8 cellular contexts compared by ENCODE assay signal in the genomic region with DNA sequence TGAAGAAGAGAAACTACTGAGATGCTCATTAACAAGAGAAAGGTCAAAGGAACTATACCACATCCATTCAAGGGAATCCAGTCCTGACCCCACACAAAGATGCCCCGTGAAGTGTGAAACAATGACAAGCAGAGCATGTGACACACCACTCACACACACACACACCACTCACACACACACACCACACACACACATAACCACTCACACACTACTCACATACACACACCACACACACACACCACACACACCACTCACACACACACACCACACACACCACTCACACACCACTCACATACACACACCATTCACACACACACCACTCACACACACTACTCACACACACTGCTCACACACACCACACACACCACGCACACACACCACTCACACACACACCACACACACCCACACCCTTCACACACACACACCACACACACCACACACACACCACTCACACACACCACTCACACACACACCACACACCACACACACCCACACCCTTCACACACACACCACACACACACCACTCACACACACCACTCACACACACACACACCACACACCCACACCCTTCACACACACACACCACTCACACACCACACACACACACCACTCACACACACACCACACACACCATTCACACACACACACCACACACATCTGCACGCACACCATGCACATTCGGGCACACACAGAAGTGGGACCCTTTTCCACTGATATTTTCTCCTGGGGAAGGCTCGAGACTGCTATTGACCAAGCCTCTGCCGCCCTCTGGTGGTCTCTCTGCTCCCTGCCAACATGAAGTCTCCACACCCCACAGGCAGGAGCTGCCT. TPM values are rescaled to one million over a fixed set of nuclear protein-coding genes. Genes with fewer than 3 reads are reported as not detected.
DNase-seq lines count a peak whose midpoint lies in the region; ATAC-seq and TF ChIP-seq lines count a peak whose summit lies in the region.

No MANE protein-coding gene starts in this region.

- TF ChIP-seq CTCF in LNCaP clone FGC (IDR thresholded peaks at IDR 0.05; ENCODE audit: control insufficient read depth, extremely low read depth, insufficient read depth) = peak; percentile 75
- peak in 2 of 3 donors; percentile 69 to 88 for TF ChIP-seq CTCF in omental fat pad (IDR thresholded peaks at IDR 0.05)
- TF ChIP-seq CTCF in testis (IDR thresholded peaks at IDR 0.05) = peak; percentile 76 to 87 (median 77)

- intact Hi-C loops in testis (cut with DNase I; ENCODE audit: low total_unique reads) = loop anchor here (5.0 kb wide), 1 partner anchor 177 kb away; no protein-coding TSS in a partner anchor

- H3K36me3 ChIP-seq in testis (ENCODE audit: low read depth, missing control alignments) = no peaks in the 10 kb centered on the region

- peaks cover 1% of the 10 kb centered on the region for H3K4me1 ChIP-seq in testis

- TF ChIP-seq POLR2A in testis (IDR thresholded peaks at IDR 0.05) = no peak

- DNase-seq in DMS153 (lab: John Stamatoyannopoulos, UW) = peak; percentile 24
- DNase-seq in LNCaP clone FGC (ENCODE audit: low read depth) = peak; percentile 25
- DNase-seq in SIG-M5 treated with dmso at 0.1 percent for 504 hours (lab: John Stamatoyannopoulos, UW; ENCODE audit: unreplicated experiment) = peak; percentile 65
- peak; percentile 68 for DNase-seq in activated T-helper 9 cell treated with anti-CD3 and anti-CD28 coated beads, Interleukin-2, amount 50 U/mL, for 16 hours (ENCODE audit: low read depth)
- DNase-seq in foreskin melanocyte = peak; percentile 58
- peak; percentile 98 for DNase-seq in omental fat pad (ENCODE audit: low spot score)
- DNase-seq in testis = peak; percentile 92

- WGBS in testis, 2 donors = 47 to 52% methylated on average over 4 to 6 of the region's 6 CpGs

- ATAC-seq in omental fat pad (ENCODE audit: low FRiP score) = peak; percentile 71
- no peak for ATAC-seq in HG02885 (IDR thresholded peaks at IDR 0.05; ENCODE audit: poor library complexity, unreplicated experiment)

- H3K27ac ChIP-seq in testis = no peak overlapping the region

- no peaks in the 10 kb centered on the region for H3K27me3 ChIP-seq in testis

- H3K9me3 ChIP-seq in testis = no peaks in the 10 kb centered on the region

- no peak overlapping the region for H3K4me3 ChIP-seq in LNCaP clone FGC (ENCODE audit: low read depth, low read length)
- H3K4me3 ChIP-seq in testis = no peak overlapping the region

RNA-seq across cellular contexts. Expression of gene COMT, which starts 32.0 kb away (rescaled TPM):
- 100 to 1,000 TPM; 166 to 214 (median 180) TPM for total RNA-seq in omental fat pad
- 100 to 1,000 TPM; 278 to 427 TPM for total RNA-seq in testis
- 147 TPM for polyA plus RNA-seq in testis (ENCODE audit: insufficient read depth, low read depth, low replicate concordance)

RNA-seq across cellular contexts. Expression of gene TXNRD2, which starts 32.1 kb away (rescaled TPM):
- total RNA-seq in omental fat pad (10 to 100 TPM; 10.1 to 24.4 (median 15.1) TPM), testis (10 to 100 TPM; 36.6 to 49.9 TPM)
- 28.7 TPM for polyA plus RNA-seq in testis (ENCODE audit: insufficient read depth, low read depth, low replicate concordance)

RNA-seq across cellular contexts. Expression of gene GNB1L, which starts 54.9 kb away (rescaled TPM):
- total RNA-seq in omental fat pad = 1 to 10 TPM; 4.3 to 7.6 (median 6.1) TPM
- 1 to 10 TPM; 5.5 to 6.9 TPM for total RNA-seq in testis
- polyA plus RNA-seq in testis (ENCODE audit: insufficient read depth, low read depth, low replicate concordance) = 6.0 TPM

RNA-seq across cellular contexts. Expression of gene RTL10, which starts 54.9 kb away (rescaled TPM):
- 10 to 100 TPM in 3 of 4 donors, 1 to 10 TPM in 1; 7.6 to 12.6 (median 10.4) TPM for total RNA-seq in omental fat pad
- 10 to 100 TPM; 11.0 to 14.7 TPM for total RNA-seq in testis
- polyA plus RNA-seq in testis (ENCODE audit: insufficient read depth, low read depth, low replicate concordance) = 10.9 TPM

Comparison
In these comparisons a context has a peak if more than half of its experiments do, and no peak if none do; other contexts are left out.
1. DNase-seq: peak in every context shown above with its lines; median percentile 98 in omental fat pad; 92 in testis; 68 in activated T-helper 9 cell treated with anti-CD3 and anti-CD28 coated beads, Interleukin-2, amount 50 U/mL, for 16 hours; 65 in SIG-M5 treated with dmso at 0.1 percent for 504 hours; 58 in foreskin melanocyte; 25 in LNCaP clone FGC; 24 in DMS153.